ENCODE assay signal across 8 cellular contexts in the genomic region with DNA sequence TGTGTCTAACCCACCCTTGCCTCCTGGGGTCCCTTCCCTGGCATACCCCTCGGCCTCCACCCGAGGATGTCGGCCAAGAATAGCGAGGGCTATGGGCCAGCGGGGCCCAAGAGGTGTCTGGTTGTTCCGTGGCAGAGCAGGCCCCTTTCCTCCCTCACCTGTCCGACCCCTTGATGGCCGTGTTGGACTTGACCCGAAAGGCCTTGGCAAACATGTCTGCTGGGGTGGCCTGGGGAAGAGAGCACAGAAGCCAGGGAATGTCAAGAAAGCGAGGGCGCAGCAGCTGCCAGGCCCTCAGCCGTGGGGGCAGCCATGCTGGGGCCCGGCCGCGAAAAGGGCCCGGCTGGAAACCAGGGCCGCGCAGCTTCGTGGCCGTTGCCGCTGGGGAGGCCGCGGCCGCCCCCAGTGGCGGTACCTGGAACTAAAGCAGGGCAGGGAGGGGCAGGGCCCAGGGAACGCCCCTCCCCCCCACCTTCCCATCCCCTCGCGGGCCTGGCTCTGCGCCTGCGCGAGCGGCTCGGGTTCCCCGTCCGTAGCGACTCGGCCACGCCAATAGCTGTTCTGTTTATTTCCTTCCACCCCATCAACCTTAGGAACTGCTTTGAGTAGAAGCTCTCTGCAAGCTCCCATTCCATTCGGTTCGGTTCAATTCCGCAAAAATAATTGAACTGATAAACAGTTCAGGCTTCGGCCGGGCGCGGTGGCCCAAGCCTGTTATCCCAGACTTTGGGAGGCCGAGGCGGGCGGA. TPM values are rescaled to one million over a fixed set of nuclear protein-coding genes. Genes with fewer than 3 reads are reported as not detected.
DNase-seq lines count a peak whose midpoint lies in the region; ATAC-seq and TF ChIP-seq lines count a peak whose summit lies in the region.

A gene with protein sequence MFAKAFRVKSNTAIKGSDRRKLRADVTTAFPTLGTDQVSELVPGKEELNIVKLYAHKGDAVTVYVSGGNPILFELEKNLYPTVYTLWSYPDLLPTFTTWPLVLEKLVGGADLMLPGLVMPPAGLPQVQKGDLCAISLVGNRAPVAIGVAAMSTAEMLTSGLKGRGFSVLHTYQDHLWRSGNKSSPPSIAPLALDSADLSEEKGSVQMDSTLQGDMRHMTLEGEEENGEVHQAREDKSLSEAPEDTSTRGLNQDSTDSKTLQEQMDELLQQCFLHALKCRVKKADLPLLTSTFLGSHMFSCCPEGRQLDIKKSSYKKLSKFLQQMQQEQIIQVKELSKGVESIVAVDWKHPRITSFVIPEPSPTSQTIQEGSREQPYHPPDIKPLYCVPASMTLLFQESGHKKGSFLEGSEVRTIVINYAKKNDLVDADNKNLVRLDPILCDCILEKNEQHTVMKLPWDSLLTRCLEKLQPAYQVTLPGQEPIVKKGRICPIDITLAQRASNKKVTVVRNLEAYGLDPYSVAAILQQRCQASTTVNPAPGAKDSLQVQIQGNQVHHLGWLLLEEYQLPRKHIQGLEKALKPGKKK (minus strand): TSS at position 337 of the 748 bp plus-strand sequence. CDS start 123 bp downstream, at position 214.

- ATAC-seq in CD4-positive, CD25-positive, alpha-beta regulatory T cell (ENCODE audit: low read depth in 2 of 2), result peak; percentile 98 to 99
- ATAC-seq in GM19438 (IDR thresholded peaks at IDR 0.05; ENCODE audit: low read depth, unreplicated experiment) (peak; percentile 85), HG03575 (IDR thresholded peaks at IDR 0.05; ENCODE audit: extremely low read depth, insufficient number of reproducible peaks, low FRiP score, unreplicated experiment) (peak; percentile 38), right lobe of liver (peak; percentile 99 to 100 (median 100))

- peaks cover 19% of the 10 kb centered on the region for H3K36me3 ChIP-seq in CD4-positive, CD25-positive, alpha-beta regulatory T cell (ENCODE audit: control insufficient read depth, insufficient read depth, low read length)
- peaks cover 0 to 19% (median 4%) of the 10 kb centered on the region in 4 donors for H3K36me3 ChIP-seq in right lobe of liver

- intact Hi-C loops in right lobe of liver (cut with DNase I), result no loop called here

- H3K4me3 ChIP-seq in CD4-positive, CD25-positive, alpha-beta regulatory T cell (ENCODE audit: low read depth, low read length), result peak within 1 kb of the TSS; percentile 77
- H3K4me3 ChIP-seq in right lobe of liver, result peak within 1 kb of the TSS; percentile 63 to 88 (median 78)

- 12% methylated on average over 31 of the region's 48 CpGs for WGBS in right lobe of liver (ENCODE audit: insufficient coverage, low coverage, low lambda C conversion rate, missing lambda C conversion rate)

- H3K27me3 Mint-ChIP-seq in CD4-positive, CD25-positive, alpha-beta regulatory T cell, result peaks cover 26% of the 10 kb centered on the region

- peak within 1 kb of the TSS; percentile 95 to 97 (median 96) for H3K27ac Mint-ChIP-seq in CD4-positive, CD25-positive, alpha-beta regulatory T cell

- H3K4me3 Mint-ChIP-seq in CD4-positive, CD25-positive, alpha-beta regulatory T cell, result peak within 1 kb of the TSS; percentile 83 to 94 (median 88)

- no peaks in the 10 kb centered on the region for H3K9me3 Mint-ChIP-seq in CD4-positive, CD25-positive, alpha-beta regulatory T cell

- no peaks in the 10 kb centered on the region for H3K9me3 ChIP-seq in CD4-positive, CD25-positive, alpha-beta regulatory T cell (ENCODE audit: control insufficient read depth in 2 of 2, low read length in 2 of 2)
- no peaks in the 10 kb centered on the region for H3K9me3 ChIP-seq in right lobe of liver

- H3K27me3 ChIP-seq in CD4-positive, CD25-positive, alpha-beta regulatory T cell (ENCODE audit: control insufficient read depth, insufficient read depth, low read length), result no peaks in the 10 kb centered on the region
- H3K27me3 ChIP-seq in right lobe of liver, result no peaks in the 10 kb centered on the region

- H3K36me3 Mint-ChIP-seq in CD4-positive, CD25-positive, alpha-beta regulatory T cell, result peaks cover 26% of the 10 kb centered on the region

- peak; percentile 90 for TF ChIP-seq POLR2A in right lobe of liver (IDR thresholded peaks at IDR 0.05)

- peaks cover 10 to 26% (median 19%) of the 10 kb centered on the region in 4 donors for H3K4me1 Mint-ChIP-seq in CD4-positive, CD25-positive, alpha-beta regulatory T cell

- peak; percentile 98 to 99 (median 98) for TF ChIP-seq CTCF in right lobe of liver (IDR thresholded peaks at IDR 0.05)

- DNase-seq in CD4-positive, CD25-positive, alpha-beta regulatory T cell, result peak; percentile 87 to 95 (median 92)
- DNase-seq in NCI-H82 treated with DMSO at 0.1 percent for 48 hours (lab: John Stamatoyannopoulos, UW; ENCODE audit: unreplicated experiment) (peak; percentile 82), dermis blood vessel endothelial cell (peak; percentile 95), right lobe of liver (peak; percentile 94 to 96 (median 95))
- peak; percentile 96 for DNase-seq in activated CD4-positive, alpha-beta T cell treated with anti-CD3 and anti-CD28 coated beads, Interleukin-2, amount 50 U/mL, for 48 hours
- DNase-seq in stimulated activated CD4-positive, alpha-beta T cell treated with anti-CD3 and anti-CD28 coated beads, Interleukin-4, amount 100 ng/mL, for 24 hours, result peak; percentile 95

- H3K27ac ChIP-seq in CD4-positive, CD25-positive, alpha-beta regulatory T cell (ENCODE audit: insufficient read depth, low read length, poor library complexity, severe bottlenecking), result peak within 1 kb of the TSS; percentile 65
- peak within 1 kb of the TSS; percentile 74 to 85 (median 83) for H3K27ac ChIP-seq in right lobe of liver

- H3K4me1 ChIP-seq in CD4-positive, CD25-positive, alpha-beta regulatory T cell (ENCODE audit: control insufficient read depth, insufficient read depth, low read length, poor library complexity, severe bottlenecking), result peaks cover 13% of the 10 kb centered on the region
- H3K4me1 ChIP-seq in right lobe of liver, result peaks cover 0 to 9% (median 3%) of the 10 kb centered on the region in 4 donors

RNA-seq across cellular contexts. Expression of the gene that starts here (rescaled TPM):
- total RNA-seq in CD4-positive, CD25-positive, alpha-beta regulatory T cell, result 35.7 TPM
- polyA plus RNA-seq in CD4-positive, CD25-positive, alpha-beta regulatory T cell, result 10 to 100 TPM; 21.3 to 32.6 (median 26.7) TPM
- total RNA-seq in dermis blood vessel endothelial cell (66.1 and 69.9 TPM in 2 replicates), right lobe of liver (10 to 100 TPM; 18.4 to 29.3 (median 24.4) TPM)

Comparison
In these comparisons a context has a peak if more than half of its experiments do, and no peak if none do; other contexts are left out.
1. Peak in every context shown above with its lines: DNase-seq, ATAC-seq, H3K4me3 ChIP-seq and H3K27ac ChIP-seq.
2. ATAC-seq: peak in every context shown above with its lines; median percentile 100 in right lobe of liver; 98 in CD4-positive, CD25-positive, alpha-beta regulatory T cell; 85 in GM19438; 38 in HG03575.